Comparison of ENCODE assay signal across 1 cellular context in genomic region chr15:56733131-56734012, GRCh38.
TF ChIP-seq lines count a peak whose summit lies in the region.

Gene ZNF280D (minus strand): TSS chr15:56733509. CDS start chr15:56707109, 26,400 bp downstream.

TF ChIP-seq in K562, 482 proteins besides CTCF, POLR2A, EP300 and RAD21 (continued from another document and continues in another):
- TF ChIP-seq ZHX1 (conservative IDR thresholded peaks at IDR 0.05; ENCODE audit: low read length) = no peak
- peak; percentile 96 for TF ChIP-seq ZNF76 (CRISPR knock-in tag; IDR thresholded peaks at IDR 0.05; ENCODE audit: borderline replicate concordance)
- no peak for TF ChIP-seq WHSC1 (IDR thresholded peaks at IDR 0.05; ENCODE audit: low read length)
- no peak for TF ChIP-seq HMG20A (CRISPR knock-in tag; conservative IDR thresholded peaks at IDR 0.05)
- TF ChIP-seq KAT2B (IDR thresholded peaks at IDR 0.05; ENCODE audit: low read depth, low read length) = no peak
- no peak for TF ChIP-seq ZNF174 (CRISPR knock-in tag; IDR thresholded peaks at IDR 0.05)
- no peak for TF ChIP-seq POLR2AphosphoS2 (IDR thresholded peaks at IDR 0.05; ENCODE audit: low read length)
- no peak for TF ChIP-seq MAFF (IDR thresholded peaks at IDR 0.05; ENCODE audit: low read length)
- peak; percentile 94 for TF ChIP-seq RBFOX2 (IDR thresholded peaks at IDR 0.05; ENCODE audit: low read depth, low read length)
- TF ChIP-seq SMAD2 (IDR thresholded peaks at IDR 0.05; ENCODE audit: low read depth, low read length) = no peak
- TF ChIP-seq KDM2B (CRISPR knock-in tag; IDR thresholded peaks at IDR 0.05) = peak; percentile 59; the same call in 1 of the 2 replicates
- no peak for TF ChIP-seq ADNP (tag; IDR thresholded peaks at IDR 0.05)
- peak; percentile 96 for TF ChIP-seq CREB3L1 (IDR thresholded peaks at IDR 0.05; ENCODE audit: borderline replicate concordance, low read depth)
- peak; percentile 69; the same call in 1 of the 2 replicates for TF ChIP-seq SLC30A9 (CRISPR knock-in tag; IDR thresholded peaks at IDR 0.05)
- TF ChIP-seq ZNF444 (CRISPR knock-in tag; IDR thresholded peaks at IDR 0.05) = peak; percentile 69
- TF ChIP-seq CXXC5 (CRISPR knock-in tag; IDR thresholded peaks at IDR 0.05) = peak; percentile 99
- TF ChIP-seq ZMIZ1 (IDR thresholded peaks at IDR 0.05; ENCODE audit: low read depth in 2 of 2, low read length in 2 of 2) = no peak
- TF ChIP-seq ZNF449 (CRISPR knock-in tag; IDR thresholded peaks at IDR 0.05) = peak; percentile 84
- TF ChIP-seq ZNF165 (CRISPR knock-in tag; IDR thresholded peaks at IDR 0.05; ENCODE audit: borderline replicate concordance) = peak; percentile 77; the same call in 1 of the 2 replicates
- TF ChIP-seq TRIM28 (IDR thresholded peaks at IDR 0.05) = no peak; the same call in 1 of the 2 replicates
- TF ChIP-seq BHLHE40 (IDR thresholded peaks at IDR 0.05; ENCODE audit: low read length) = peak; percentile 90
- no peak for TF ChIP-seq MBD2 (IDR thresholded peaks at IDR 0.05; ENCODE audit: borderline replicate concordance, low read depth)
- peak; percentile 98 for TF ChIP-seq ZBTB33 (CRISPR knock-in tag; IDR thresholded peaks at IDR 0.05)
- no peak for TF ChIP-seq ILF3 (IDR thresholded peaks at IDR 0.05; ENCODE audit: borderline replicate concordance)
- no peak for TF ChIP-seq CBX8 (IDR thresholded peaks at IDR 0.05; ENCODE audit: borderline replicate concordance, extremely low read depth, low read depth, low read length, poor library complexity, severe bottlenecking)
- TF ChIP-seq HNRNPLL (IDR thresholded peaks at IDR 0.05; ENCODE audit: low read depth, low read length, poor library complexity, severe bottlenecking) = peak; percentile 92
- peak; percentile 80 for TF ChIP-seq BCL6 (CRISPR knock-in tag; IDR thresholded peaks at IDR 0.05)
- TF ChIP-seq RFX1 (IDR thresholded peaks at IDR 0.05) = no peak
- no peak for TF ChIP-seq ZC3H8 (IDR thresholded peaks at IDR 0.05)
- no peak for TF ChIP-seq SREBF1 (IDR thresholded peaks at IDR 0.05; ENCODE audit: borderline replicate concordance, low read depth, low read length)
- TF ChIP-seq ZBTB11 (CRISPR knock-in tag; IDR thresholded peaks at IDR 0.05) = peak in 1 of 3 experiments; percentile 72; a peak in 2 of 6 replicates
- peak; percentile 97 for TF ChIP-seq DMBX1 (CRISPR knock-in tag; IDR thresholded peaks at IDR 0.05; ENCODE audit: borderline replicate concordance)
- TF ChIP-seq HMBOX1 (IDR thresholded peaks at IDR 0.05) = no peak
- TF ChIP-seq SAFB2 (IDR thresholded peaks at IDR 0.05; ENCODE audit: borderline replicate concordance, low read depth, low read length, severe bottlenecking) = no peak
- TF ChIP-seq KLF13 (tag; IDR thresholded peaks at IDR 0.05; ENCODE audit: borderline replicate concordance, low read depth) = peak; percentile 91
- TF ChIP-seq CREBBP (IDR thresholded peaks at IDR 0.05; ENCODE audit: low read depth, low read length) = no peak
- TF ChIP-seq VEZF1 (CRISPR knock-in tag; IDR thresholded peaks at IDR 0.05) = peak; percentile 98
- peak; percentile 90 for TF ChIP-seq ZNF830 (CRISPR knock-in tag; IDR thresholded peaks at IDR 0.05)
- no peak for TF ChIP-seq BRCA1 (IDR thresholded peaks at IDR 0.05)
- peak; percentile 99 for TF ChIP-seq BRCA1 (CRISPR knock-in tag; IDR thresholded peaks at IDR 0.05)
- TF ChIP-seq ZNF785 (CRISPR knock-in tag; IDR thresholded peaks at IDR 0.05) = no peak
- TF ChIP-seq CBX5 (IDR thresholded peaks at IDR 0.05; ENCODE audit: borderline replicate concordance, low read depth) = peak; percentile 75; the same call in 1 of the 2 replicates
- TF ChIP-seq UBTF (IDR thresholded peaks at IDR 0.05; ENCODE audit: borderline replicate concordance in 1 of 2, low read depth in 2 of 2, low read length in 2 of 2) = peak; percentile 66 to 84; a peak in 3 of 4 replicates
- TF ChIP-seq NR2C1 (IDR thresholded peaks at IDR 0.05) = no peak
- no peak for TF ChIP-seq NR2C1 (tag; IDR thresholded peaks at IDR 0.05)
- TF ChIP-seq CTBP1 (IDR thresholded peaks at IDR 0.05; ENCODE audit: borderline replicate concordance) = peak; percentile 74; the same call in 1 of the 2 replicates
- TF ChIP-seq PTRF (tag; IDR thresholded peaks at IDR 0.05) = no peak
